8 cellular contexts compared by ENCODE assay signal in genomic region chr3:102225407-102226132, GRCh38.
A peak's percentile ranks its signal among the peaks of the same experiment; 100 is the strongest.
DNase-seq lines count a peak whose midpoint lies in the region; FAIRE-seq and TF ChIP-seq lines count a peak whose summit lies in the region.

No MANE protein-coding gene starts in this region.

- POLR2A ChIA-PET in OCI-LY7 (lab: Charles Lee) (interaction anchor here (0.6 to 2.4 kb wide), 18 partner anchors 9 to 422 kb away, joined by 3 to 8 read pairs (median 4); partner anchors contain the start of gene NFKBIZ), H1 (lab: Charles Lee; ENCODE audit: partially characterized antibody) (interaction anchor here (1.2 kb wide), 1 partner anchor 376 kb away, joined by 3 read pairs; no protein-coding TSS in a partner anchor)

- H3K4ac ChIP-seq in H1 (replicated peaks; ENCODE audit: insufficient read length, low read depth, low read length) = no peak overlapping the region
- no peak overlapping the region for H3K4ac ChIP-seq in mesendoderm (ENCODE audit: low read depth, low read length)

- DNase-seq in AG10803 (ENCODE audit: low read depth) (peak; percentile 79), GM18507 (ENCODE audit: extremely low spot score, insufficient read length, low read depth) (no peak), HuH-7.5 (ENCODE audit: low spot score) (peak; percentile 22), OCI-LY7 (ENCODE audit: low spot score) (peak; percentile 61), H1 (ENCODE audit: low read depth in 1 of 2, low spot score in 2 of 2) (no peak), mesendoderm (peak; percentile 78), mucosa of gallbladder (ENCODE audit: low spot score) (no peak)
- DNase-seq in activated naive CD4-positive, alpha-beta T cell treated with Interleukin-2 at 50 U/mL for 16 hours = no peak

- H3K4me1 ChIP-seq in OCI-LY7 (ENCODE audit: insufficient read depth, low read length, poor library complexity, severe bottlenecking) (peaks cover 15% of the 10 kb centered on the region), H1 (replicated peaks in 1 of 4; ENCODE audit: control insufficient read depth in 3 of 4, insufficient read depth in 4 of 4, low read length in 3 of 4) (peaks cover 0 to 4% (median 0%) of the 10 kb centered on the region in 4 experiments; a peak in 1 of 7 replicates), mesendoderm (ENCODE audit: control insufficient read depth, low read depth, low read length) (no peaks in the 10 kb centered on the region)

- WGBS in H1 (ENCODE audit: extremely low coverage in 1 of 2, insufficient coverage in 1 of 2, insufficient read length in 1 of 2, insufficient replicate concordance in 2 of 2, low coverage in 1 of 2, low lambda C conversion rate in 2 of 2, missing lambda C conversion rate in 1 of 2), 2 experiments = 14% methylated on average over 1 of the region's 1 CpG; no CpG with 5 or more reads in 1 of the 2 experiments
- no CpG with 5 or more reads among the region's 1 CpG for WGBS in mesendoderm (ENCODE audit: extremely low coverage, insufficient coverage, low lambda C conversion rate)

- H3K36me3 ChIP-seq in OCI-LY7 (ENCODE audit: insufficient read depth, low read length) = no peaks in the 10 kb centered on the region
- H3K36me3 ChIP-seq in H1 (ENCODE audit: control insufficient read depth in 2 of 4, insufficient read depth in 4 of 4, low read length in 3 of 4) = no peaks in the 10 kb centered on the region
- no peaks in the 10 kb centered on the region for H3K36me3 ChIP-seq in mesendoderm (ENCODE audit: control insufficient read depth, insufficient read depth, low read length)

- H3K9me2 ChIP-seq in OCI-LY7 (ENCODE audit: insufficient read depth, low read length) = no peaks in the 10 kb centered on the region

- no peaks in the 10 kb centered on the region for H3K9me3 ChIP-seq in OCI-LY7 (ENCODE audit: low read length)
- H3K9me3 ChIP-seq in H1 (ENCODE audit: insufficient read depth in 2 of 2, low read depth in 1 of 2, low read length in 1 of 2) = no peaks in the 10 kb centered on the region

- TF ChIP-seq POLR2A in H1 (IDR thresholded peaks at IDR 0.05; ENCODE audit: control extremely low read depth in 1 of 2, low read depth in 2 of 2, low read length in 2 of 2) = no peak

- H2BK120ac ChIP-seq in H1 (replicated peaks; ENCODE audit: low read depth, low read length) = no peak overlapping the region
- H2BK120ac ChIP-seq in mesendoderm (ENCODE audit: low read depth, low read length) = no peak overlapping the region

- no peak overlapping the region for H3K4me2 ChIP-seq in OCI-LY7 (ENCODE audit: low read length)
- H3K4me2 ChIP-seq in H1 (ENCODE audit: insufficient read depth in 1 of 2, low read depth in 2 of 2, low read length in 2 of 2) = no peak overlapping the region
- no peak overlapping the region for H3K4me2 ChIP-seq in mesendoderm (ENCODE audit: low read length)

- H2AFZ ChIP-seq in OCI-LY7 (ENCODE audit: low read length) (no peak overlapping the region), H1 (ENCODE audit: low read length) (no peak overlapping the region)

- no peak overlapping the region for H3K23ac ChIP-seq in H1 (ENCODE audit: insufficient read length)
- no peak overlapping the region for H3K23ac ChIP-seq in mesendoderm (ENCODE audit: low read length)

- no peak overlapping the region for H2BK20ac ChIP-seq in H1 (ENCODE audit: low read length)

- H3K27ac ChIP-seq in OCI-LY7 (ENCODE audit: low read depth, low read length, poor library complexity, severe bottlenecking) = no peak overlapping the region
- no peak overlapping the region for H3K27ac ChIP-seq in H1 (ENCODE audit: low read depth, low read length)
- no peak overlapping the region for H3K27ac ChIP-seq in mesendoderm (ENCODE audit: low read depth, low read length)

- H4K91ac ChIP-seq in H1 (replicated peaks; ENCODE audit: insufficient read length, low read length) = no peak overlapping the region

- H3K18ac ChIP-seq in H1 (ENCODE audit: extremely low read depth, low read length) (no peak overlapping the region), mesendoderm (ENCODE audit: low read length) (no peak overlapping the region)

- no peak overlapping the region for H2BK5ac ChIP-seq in H1 (ENCODE audit: low read depth, low read length)
- H2BK5ac ChIP-seq in mesendoderm (ENCODE audit: low read length) = no peak overlapping the region

- H3K23me2 ChIP-seq in H1 (ENCODE audit: low read depth, low read length) = no peaks in the 10 kb centered on the region

- H3K14ac ChIP-seq in H1 (ENCODE audit: insufficient read length) = no peak overlapping the region

- TF ChIP-seq EP300 in H1 (IDR thresholded peaks at IDR 0.05; ENCODE audit: borderline replicate concordance in 1 of 2, low read depth in 2 of 2, low read length in 2 of 2) = no peak

- BruUV-seq in OCI-LY7 (replicated peaks; lab: Mats Ljungman, UMichigan) = no TSS peak

- H4K8ac ChIP-seq in H1 (ENCODE audit: extremely low read depth, insufficient read depth, low read length) (no peak overlapping the region), mesendoderm (ENCODE audit: low read depth, low read length) (no peak overlapping the region)

- no peaks in the 10 kb centered on the region for H3K79me1 ChIP-seq in H1 (ENCODE audit: low read depth, low read length)
- no peaks in the 10 kb centered on the region for H3K79me1 ChIP-seq in mesendoderm (ENCODE audit: low read length)

- no peak overlapping the region for H2BK15ac ChIP-seq in H1 (ENCODE audit: low read length)
- H2BK15ac ChIP-seq in mesendoderm (replicated peaks; ENCODE audit: low read depth) = no peak overlapping the region

- no peak overlapping the region for H3K56ac ChIP-seq in H1 (replicated peaks; ENCODE audit: insufficient read length, low read depth, low read length)
- no peak overlapping the region for H3K56ac ChIP-seq in mesendoderm (ENCODE audit: low read length)

- H4K5ac ChIP-seq in H1 (ENCODE audit: insufficient read length, low read depth, low read length) (no peak overlapping the region), mesendoderm (ENCODE audit: low read length) (no peak overlapping the region)

- peak; percentile 93 to 94 for TF ChIP-seq RAD21 in H1 (IDR thresholded peaks at IDR 0.05 in 1 of 2, conservative IDR thresholded peaks at IDR 0.05 in 1 of 2; ENCODE audit: low read depth in 2 of 2, low read length in 2 of 2)

- H2AK5ac ChIP-seq in H1 (ENCODE audit: low read depth, low read length) (no peak overlapping the region), mesendoderm (ENCODE audit: low read length) (no peak overlapping the region)

- CTCF ChIA-PET in OCI-LY7 (lab: Charles Lee; ENCODE audit: unreplicated experiment) = interaction anchor here (0.6 to 2.0 kb wide), 8 partner anchors 91 to 1747 kb away, joined by 3 to 9 read pairs (median 4); no protein-coding TSS in a partner anchor
- CTCF ChIA-PET in H1 (lab: Charles Lee; ENCODE audit: partially characterized antibody) = interaction anchor here (0.6 to 10.4 kb wide), 37 partner anchors 9 to 519 kb away, joined by 3 to 174 read pairs (median 3); no protein-coding TSS in a partner anchor

- no peaks in the 10 kb centered on the region for H3K27me3 ChIP-seq in H1 (replicated peaks in 1 of 4; ENCODE audit: control insufficient read depth in 3 of 4, extremely low read depth in 1 of 4, insufficient read depth in 3 of 4, low read length in 3 of 4)
- no peaks in the 10 kb centered on the region for H3K27me3 ChIP-seq in mesendoderm (ENCODE audit: insufficient read depth, low read length, poor library complexity)

- FAIRE-seq in GM18507 (lab: Jason Lieb, UNC) (peak; percentile 74), H1 (lab: Jason Lieb, UNC) (no peak)

- H3K4me3 ChIP-seq in AG10803 (ENCODE audit: low read length) (no peak overlapping the region), OCI-LY7 (ENCODE audit: low read depth, low read length, poor library complexity, severe bottlenecking) (no peak overlapping the region), H1 (ENCODE audit: extremely low read depth in 1 of 4, insufficient read depth in 2 of 4, low read depth in 3 of 4, low read length in 4 of 4) (no peak overlapping the region), mesendoderm (ENCODE audit: low read length) (no peak overlapping the region)

- intact Hi-C loops in OCI-LY7 (cut with micrococcal nuclease; ENCODE audit: unreplicated experiment) = loop anchor here (1.0 to 10.0 kb wide), 5 partner anchors 231 to 651 kb away; partner anchors contain the start of gene PCNP

- no peak overlapping the region for H3K9ac ChIP-seq in H1 (replicated peaks in 1 of 4; ENCODE audit: extremely low read depth in 1 of 4, low read depth in 3 of 4, low read length in 3 of 4)
- no peak overlapping the region for H3K9ac ChIP-seq in mesendoderm (ENCODE audit: low read length)

- H4K20me1 ChIP-seq in OCI-LY7 (ENCODE audit: insufficient read depth, low read length) (no peaks in the 10 kb centered on the region), H1 (replicated peaks in 1 of 2; ENCODE audit: control insufficient read depth in 1 of 2, insufficient read depth in 2 of 2, low read length in 2 of 2) (no peaks in the 10 kb centered on the region)

- H3K79me2 ChIP-seq in OCI-LY7 (ENCODE audit: insufficient read depth, low read depth, low read length) (no peaks in the 10 kb centered on the region), H1 (ENCODE audit: control insufficient read depth in 1 of 2, insufficient read depth in 2 of 2, low read length in 2 of 2) (no peaks in the 10 kb centered on the region), mesendoderm (ENCODE audit: control insufficient read depth, insufficient read depth, low read length) (no peaks in the 10 kb centered on the region)

- no peak overlapping the region for H2BK12ac ChIP-seq in H1 (ENCODE audit: low read depth, low read length)

- TF ChIP-seq CTCF in AG10803 (conservative IDR thresholded peaks at IDR 0.05; ENCODE audit: low read length) (peak; percentile 79), OCI-LY7 (conservative IDR thresholded peaks at IDR 0.05; ENCODE audit: low read length) (peak; percentile 88), H1 (IDR thresholded peaks at IDR 0.05; ENCODE audit: control extremely low read depth in 1 of 3, insufficient read depth in 1 of 3, low read depth in 1 of 3, low read length in 3 of 3) (peak in 2 of 3 experiments; percentile 66 to 68; a peak in 3 of 4 replicates)

TF ChIP-seq in H1, 55 proteins besides CTCF, POLR2A, EP300 and RAD21:
- TF ChIP-seq NANOG (IDR thresholded peaks at IDR 0.05; ENCODE audit: insufficient read depth, low read depth, low read length, poor library complexity, severe bottlenecking) (no peak), PHF8 (conservative IDR thresholded peaks at IDR 0.05; ENCODE audit: low read depth, low read length) (no peak)

Comparison
In these comparisons a context has a peak if more than half of its experiments do, and no peak if none do; other contexts are left out.
1. DNase-seq: peak in AG10803 (single experiment), HuH-7.5 (single experiment), OCI-LY7 (single experiment) and mesendoderm (single experiment); none in GM18507 (single experiment), H1 (0 of 2), mucosa of gallbladder (single experiment) and activated naive CD4-positive, alpha-beta T cell treated with Interleukin-2 at 50 U/mL for 16 hours (single experiment).
2. Peak in every context shown above with its lines, with median percentiles within 50 percentile points of each other: CTCF ChIP-seq.